ENCODE assay signal across 19 cellular contexts in the genomic region with DNA sequence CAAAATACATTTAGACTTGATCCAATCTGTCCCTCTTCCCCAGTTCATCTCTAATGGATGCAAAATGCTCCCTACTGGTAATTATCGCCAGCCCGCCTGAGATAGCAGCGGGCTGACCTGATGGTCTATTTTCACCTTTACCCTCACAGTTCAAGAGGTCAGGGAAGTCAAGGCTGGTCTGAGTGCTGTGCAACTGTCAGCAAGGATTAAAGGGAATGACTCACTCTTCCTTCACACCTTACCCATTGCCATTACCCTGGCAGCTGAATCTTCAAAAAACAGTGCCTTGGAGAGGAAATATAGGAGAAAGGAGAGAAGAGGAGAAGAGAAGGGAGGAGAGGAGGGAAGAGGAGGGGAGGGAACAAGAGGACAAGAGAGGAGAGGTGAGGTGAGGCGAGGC. TPM values are rescaled to one million over a fixed set of nuclear protein-coding genes. Genes with fewer than 3 reads are reported as not detected.
A peak's percentile ranks its signal among the peaks of the same experiment; 100 is the strongest.
DNase-seq lines count a peak whose midpoint lies in the region; ATAC-seq, FAIRE-seq and TF ChIP-seq lines count a peak whose summit lies in the region.
"Had no signal": no experiment of that assay in that cellular context is flagged by ENCODE, and none has a peak within 500 bp of the region (broad histone marks: within the 10 kb centered on the region; RNA-seq: fewer than 3 reads in every experiment).

No MANE protein-coding gene starts in this region.

- H3F3A ChIP-seq in DOHH2 (ENCODE audit: control insufficient read depth, insufficient read depth) = peaks cover 62% of the 10 kb centered on the region

- no peak overlapping the region for H3K9ac ChIP-seq in HCT116 (ENCODE audit: low read length)
- peak overlapping the region in 1 of 2 donors; percentile 36 for H3K9ac ChIP-seq in mucosa of rectum (ENCODE audit: low read depth in 1 of 2, low read length in 2 of 2)

- H3K36me3 ChIP-seq in DOHH2 (ENCODE audit: control insufficient read depth, low read length) (peaks cover 98% of the 10 kb centered on the region), HCT116 (ENCODE audit: control insufficient read depth in 1 of 2, insufficient read depth in 2 of 2, low read length in 2 of 2) (no peaks in the 10 kb centered on the region), mucosa of rectum (ENCODE audit: control insufficient read depth in 2 of 2, insufficient read depth in 2 of 2, low read length in 2 of 2) (no peaks in the 10 kb centered on the region)
- H3K36me3 ChIP-seq: left ventricle myocardium inferior, neutrophil, thyroid gland had no signal

- POLR2A ChIA-PET in HCT116 (lab: Charles Lee) = no interaction called here

- no peaks in the 10 kb centered on the region for H3K9me2 ChIP-seq in DOHH2 (replicated peaks; ENCODE audit: control insufficient read depth, low read length)
- H3K9me2 ChIP-seq in HCT116 (ENCODE audit: insufficient read depth) = no peaks in the 10 kb centered on the region

- ATAC-seq in HCT116 = no peak
- no peak for ATAC-seq in left colon
- ATAC-seq in HG02852 (IDR thresholded peaks at IDR 0.05; ENCODE audit: unreplicated experiment) = no peak
- ATAC-seq in HG03159 (IDR thresholded peaks at IDR 0.05; ENCODE audit: unreplicated experiment) = no peak

- H3K27me3 Mint-ChIP-seq in activated T-helper 2 cell treated with anti-CD3 and anti-CD28 coated beads, Interferon-gamma antibody, Interleukin-2, Interleukin-4, amounts not matched to agents 10 μg/mL and 5 μg/mL and 100 μg/mL, durations not matched to agents 14 hours and 24 hours and 36 hours (ENCODE audit: low read depth) = no peaks in the 10 kb centered on the region

- DNase-seq in HCT116 (ENCODE audit: low read depth, low spot score) (no peak), left colon (no peak), H54 (ENCODE audit: insufficient read length, low spot score) (no peak)
- no peak for DNase-seq in activated T-helper 2 cell treated with anti-CD3 and anti-CD28 coated beads, Interferon-gamma antibody, Interleukin-2, Interleukin-4, amounts not matched to agents 10 μg/mL and 5 μg/mL and 100 μg/mL, durations not matched to agents 14 hours and 24 hours and 36 hours (ENCODE audit: low spot score)
- DNase-seq: GDM1, head of caudate nucleus, left ventricle myocardium inferior, NCI-H1105, NCI-H446 treated with DMSO at 0.1 percent for 48 hours, thyroid gland had no signal

- H4K20me1 ChIP-seq in DOHH2 (ENCODE audit: control insufficient read depth, insufficient read depth, low read depth, low read length) (no peaks in the 10 kb centered on the region), HCT116 (ENCODE audit: insufficient read depth) (no peaks in the 10 kb centered on the region)

- H2AFZ ChIP-seq in HCT116 (ENCODE audit: low read depth, low read length, poor library complexity, severe bottlenecking) = no peak overlapping the region

- peak overlapping the region; percentile 59 for H3K4me3 Mint-ChIP-seq in activated T-helper 2 cell treated with anti-CD3 and anti-CD28 coated beads, Interferon-gamma antibody, Interleukin-2, Interleukin-4, amounts not matched to agents 10 μg/mL and 5 μg/mL and 100 μg/mL, durations not matched to agents 14 hours and 24 hours and 36 hours (ENCODE audit: low read depth)
- H3K4me3 Mint-ChIP-seq: brain had no signal

- H3K27me3 ChIP-seq in DOHH2 (ENCODE audit: control insufficient read depth, low read length) (no peaks in the 10 kb centered on the region), HCT116 (ENCODE audit: insufficient read depth, low read length) (peaks cover 6% of the 10 kb centered on the region; the same call in 1 of the 2 replicates), mucosa of rectum (ENCODE audit: control insufficient read depth in 2 of 2, insufficient read depth in 2 of 2, low read length in 2 of 2) (peaks cover 3 to 4% of the 10 kb centered on the region in 2 donors)
- H3K27me3 ChIP-seq: thyroid gland had no signal

- intact Hi-C loops in HCT116 (cut with micrococcal nuclease) (no loop called here), left colon (cut with DNase I, micrococcal nuclease) (no loop called here)
- intact Hi-C loops in activated T-helper 2 cell treated with anti-CD3 and anti-CD28 coated beads, Interferon-gamma antibody, Interleukin-2, Interleukin-4, amounts not matched to agents 10 μg/mL and 5 μg/mL and 100 μg/mL, durations not matched to agents 14 hours and 24 hours and 36 hours (cut with micrococcal nuclease) = no loop called here

- no peak for FAIRE-seq in H54 (lab: Jason Lieb, UNC)
- FAIRE-seq: endometrium had no signal

- peak overlapping the region; percentile 84 for H3K27ac Mint-ChIP-seq in activated T-helper 2 cell treated with anti-CD3 and anti-CD28 coated beads, Interferon-gamma antibody, Interleukin-2, Interleukin-4, amounts not matched to agents 10 μg/mL and 5 μg/mL and 100 μg/mL, durations not matched to agents 14 hours and 24 hours and 36 hours
- H3K27ac Mint-ChIP-seq: brain had no signal

- peak overlapping the region; percentile 94 for H3K4me2 ChIP-seq in DOHH2 (ENCODE audit: low read length)
- no peak overlapping the region for H3K4me2 ChIP-seq in HCT116 (ENCODE audit: low read length)

- H3K4me3 ChIP-seq in DOHH2 (ENCODE audit: low read length) (peak overlapping the region; percentile 78), HCT116 (replicated peaks in 1 of 2; ENCODE audit: low read depth in 1 of 2, low read length in 2 of 2) (no peak overlapping the region), mucosa of rectum (ENCODE audit: low read length in 2 of 2) (peak overlapping the region in 1 of 2 donors; percentile 37)
- H3K4me3 ChIP-seq: left ventricle myocardium inferior, thyroid gland had no signal

- H3K4me1 ChIP-seq in DOHH2 (ENCODE audit: control insufficient read depth, low read length) (peaks cover 100% of the 10 kb centered on the region), HCT116 (ENCODE audit: control insufficient read depth in 1 of 2, insufficient read depth in 2 of 2, low read length in 2 of 2) (peaks cover 12 to 26% of the 10 kb centered on the region in 2 experiments), mucosa of rectum (ENCODE audit: control insufficient read depth in 2 of 2, insufficient read depth in 2 of 2, low read length in 2 of 2) (peaks cover 3 to 15% of the 10 kb centered on the region in 2 donors)
- H3K4me1 ChIP-seq: left ventricle myocardium inferior, thyroid gland had no signal

- H3K9me3 Mint-ChIP-seq in activated T-helper 2 cell treated with anti-CD3 and anti-CD28 coated beads, Interferon-gamma antibody, Interleukin-2, Interleukin-4, amounts not matched to agents 10 μg/mL and 5 μg/mL and 100 μg/mL, durations not matched to agents 14 hours and 24 hours and 36 hours = no peaks in the 10 kb centered on the region
- H3K9me3 Mint-ChIP-seq: brain, CD14-positive monocyte had no signal

- H3K79me2 ChIP-seq in DOHH2 (ENCODE audit: control insufficient read depth, low read length) (peaks cover 100% of the 10 kb centered on the region), HCT116 (ENCODE audit: insufficient read depth, low read length) (no peaks in the 10 kb centered on the region)

- CTCF ChIA-PET in HCT116 (lab: Charles Lee) = no interaction called here

- no peak for TF ChIP-seq POLR2A in HCT116 (IDR thresholded peaks at IDR 0.05; ENCODE audit: borderline replicate concordance, extremely low read depth, insufficient read depth, insufficient read length)
- TF ChIP-seq POLR2A in H54 (IDR thresholded peaks at IDR 0.05; ENCODE audit: low read depth, low read length) = no peak

- BruUV-seq in HCT116 (replicated peaks; lab: Mats Ljungman, UMichigan) = no TSS peak

- H3K4me1 Mint-ChIP-seq in activated T-helper 2 cell treated with anti-CD3 and anti-CD28 coated beads, Interferon-gamma antibody, Interleukin-2, Interleukin-4, amounts not matched to agents 10 μg/mL and 5 μg/mL and 100 μg/mL, durations not matched to agents 14 hours and 24 hours and 36 hours (ENCODE audit: low read depth) = peaks cover 81% of the 10 kb centered on the region
- H3K4me1 Mint-ChIP-seq: brain had no signal

- no peak for TF ChIP-seq RAD21 in HCT116 (IDR thresholded peaks at IDR 0.05; ENCODE audit: low read depth)

- H3K36me3 Mint-ChIP-seq in activated T-helper 2 cell treated with anti-CD3 and anti-CD28 coated beads, Interferon-gamma antibody, Interleukin-2, Interleukin-4, amounts not matched to agents 10 μg/mL and 5 μg/mL and 100 μg/mL, durations not matched to agents 14 hours and 24 hours and 36 hours (ENCODE audit: low read depth) = peaks cover 43% of the 10 kb centered on the region
- H3K36me3 Mint-ChIP-seq: brain had no signal

- H3K27ac ChIP-seq in DOHH2 (ENCODE audit: low read depth, low read length) = peak overlapping the region; percentile 89
- H3K27ac ChIP-seq in HCT116 (ENCODE audit: low read depth, low read length) = no peak overlapping the region
- H3K27ac ChIP-seq in mucosa of rectum (ENCODE audit: low read depth in 2 of 2, low read length in 2 of 2) = peak overlapping the region; percentile 11 to 72
- H3K27ac ChIP-seq: left ventricle myocardium inferior, neutrophil, thyroid gland had no signal

- TF ChIP-seq CTCF in DOHH2 (IDR thresholded peaks at IDR 0.05; ENCODE audit: low read depth, low read length, poor library complexity, severe bottlenecking) (no peak), HCT116 (IDR thresholded peaks at IDR 0.05 in 2 of 3, conservative IDR thresholded peaks at IDR 0.05 in 1 of 3; ENCODE audit: borderline replicate concordance in 1 of 3, insufficient read depth in 1 of 3, low read depth in 2 of 3, low read length in 2 of 3) (no peak)

- no peaks in the 10 kb centered on the region for H3K9me3 ChIP-seq in DOHH2 (ENCODE audit: control insufficient read depth, insufficient read depth, low read length)
- H3K9me3 ChIP-seq in HCT116 (ENCODE audit: control insufficient read depth in 1 of 2, insufficient read depth in 1 of 2, low read depth in 1 of 2, low read length in 2 of 2) = no peaks in the 10 kb centered on the region
- H3K9me3 ChIP-seq in mucosa of rectum (ENCODE audit: control insufficient read depth in 2 of 2, low read length in 2 of 2) = no peaks in the 10 kb centered on the region
- H3K9me3 ChIP-seq: left ventricle myocardium inferior, neutrophil, thyroid gland had no signal

- RAD21 ChIA-PET in HCT116 (lab: Charles Lee; ENCODE audit: low non-redundant PET in 1 of 2, low total read pairs in 2 of 2, uncharacterized antibody in 2 of 2, unreplicated experiment in 2 of 2) = no interaction called here

TF ChIP-seq in HCT116, 20 proteins besides CTCF, POLR2A, EP300 and RAD21 (continues in another document):
- TF ChIP-seq, protein P1, sequence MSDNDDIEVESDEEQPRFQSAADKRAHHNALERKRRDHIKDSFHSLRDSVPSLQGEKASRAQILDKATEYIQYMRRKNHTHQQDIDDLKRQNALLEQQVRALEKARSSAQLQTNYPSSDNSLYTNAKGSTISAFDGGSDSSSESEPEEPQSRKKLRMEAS (IDR thresholded peaks at IDR 0.05) = peak; percentile 57; the same call in 1 of the 2 replicates

RNA-seq across cellular contexts. Expression of a gene that starts 36.3 kb away (rescaled TPM):
- total RNA-seq in HCT116 (2021; ENCODE audit: unreplicated experiment) (51.9 TPM), left colon (10 to 100 TPM; 18.2 to 27.7 TPM)
- polyA plus RNA-seq in HCT116 (2012) = 67.5 and 67.9 TPM in 2 replicates
- 0.39 and 0.74 TPM in 2 replicates for total RNA-seq in activated T-helper 2 cell treated with anti-CD3 and anti-CD28 coated beads, Interferon-gamma antibody, Interleukin-2, Interleukin-4, amounts not matched to agents 10 μg/mL and 5 μg/mL and 100 μg/mL, durations not matched to agents 14 hours and 24 hours and 36 hours
- total RNA-seq: skeletal muscle tissue had no signal
- polyA plus RNA-seq: CD14-positive monocyte had no signal

RNA-seq across cellular contexts. Expression of a gene that starts 43.7 kb away (rescaled TPM):
- total RNA-seq in HCT116 (2021; ENCODE audit: unreplicated experiment) (73.9 TPM), left colon (10 to 100 TPM; 66.5 to 85.6 TPM)
- polyA plus RNA-seq in HCT116 (2012) = 96.7 and 109 TPM in 2 replicates
- total RNA-seq in activated T-helper 2 cell treated with anti-CD3 and anti-CD28 coated beads, Interferon-gamma antibody, Interleukin-2, Interleukin-4, amounts not matched to agents 10 μg/mL and 5 μg/mL and 100 μg/mL, durations not matched to agents 14 hours and 24 hours and 36 hours = 36.2 and 38.8 TPM in 2 replicates

Comparison
In these comparisons a context has a peak if more than half of its experiments do, and no peak if none do; other contexts are left out.
1. RNA of a gene that starts 36.3 kb away (total RNA-seq): 51.9 TPM in HCT116 (single experiment) and 18.2 to 27.7 TPM in left colon; 0.39 to 0.74 TPM in activated T-helper 2 cell treated with anti-CD3 and anti-CD28 coated beads, Interferon-gamma antibody, Interleukin-2, Interleukin-4, amounts not matched to agents 10 μg/mL and 5 μg/mL and 100 μg/mL, durations not matched to agents 14 hours and 24 hours and 36 hours; every median in the first group is over 10 times any median in the second.